Comparison of ENCODE assay signal across 9 cellular contexts in genomic region chr17:7951143-7951792, GRCh38. TPM values are rescaled to one million over a fixed set of nuclear protein-coding genes. Genes with fewer than 3 reads are reported as not detected.
DNase-seq lines count a peak whose midpoint lies in the region; ATAC-seq lines count a peak whose summit lies in the region.
"Had no signal": no experiment of that assay in that cellular context is flagged by ENCODE, and none has a peak within 500 bp of the region (broad histone marks: within the 10 kb centered on the region; RNA-seq: fewer than 3 reads in every experiment).

No MANE protein-coding gene starts in this region.

- no peaks in the 10 kb centered on the region for H3K4me1 ChIP-seq in right cardiac atrium (ENCODE audit: control insufficient read depth, insufficient read depth, low read length)

- DNase-seq in activated naive CD4-positive, alpha-beta T cell treated with anti-CD3 and anti-CD28 coated beads, Interleukin-2, amount 50 U/mL, for 16 hours: peak; percentile 58
- peak; percentile 54 for DNase-seq in stimulated activated CD4-positive, alpha-beta T cell treated with anti-CD3 and anti-CD28 coated beads, Interleukin-4, amount 100 ng/mL, for 24 hours
- DNase-seq in substantia nigra (lab: John Stamatoyannopoulos, UW) (no peak), right cardiac atrium (no peak), putamen (ENCODE audit: low spot score) (no peak)
- DNase-seq: NCI-H2227 treated with DMSO at 0.1 percent for 48 hours had no signal

- H3K27ac ChIP-seq in substantia nigra (ENCODE audit: low read depth, low read length, poor library complexity, severe bottlenecking): no peak overlapping the region
- no peak overlapping the region for H3K27ac ChIP-seq in right cardiac atrium (ENCODE audit: low read length)

- ATAC-seq in GM19025 (IDR thresholded peaks at IDR 0.05; ENCODE audit: low read depth, unreplicated experiment) (peak; percentile 57), HG03280 (IDR thresholded peaks at IDR 0.05; ENCODE audit: unreplicated experiment) (peak; percentile 59), right cardiac atrium (no peak), GM21447 (IDR thresholded peaks at IDR 0.05; ENCODE audit: unreplicated experiment) (no peak)

- H3K9me3 ChIP-seq in right cardiac atrium (ENCODE audit: control insufficient read depth, low read length): no peaks in the 10 kb centered on the region

- intact Hi-C loops in right cardiac atrium (cut with DNase I): no loop called here

- 78% methylated on average over 5 of the region's 5 CpGs for WGBS in right cardiac atrium

- H3K4me3 ChIP-seq in right cardiac atrium (ENCODE audit: low read length): no peak overlapping the region

- H3K27me3 ChIP-seq in right cardiac atrium (ENCODE audit: control insufficient read depth, insufficient read depth): no peaks in the 10 kb centered on the region

RNA-seq across cellular contexts. Expression of gene CNTROB, which starts 19.3 kb away (rescaled TPM):
- 10 to 100 TPM in 3 of 4 donors, 1 to 10 TPM in 1; 9.6 to 14.6 (median 10.4) TPM for total RNA-seq in right cardiac atrium
- 9.6 TPM for polyA plus RNA-seq in right cardiac atrium

RNA-seq across cellular contexts. Expression of gene TRAPPC1, which starts 19.5 kb away (rescaled TPM):
- 100 to 1,000 TPM in 3 of 4 donors, 10 to 100 TPM in 1; 73.4 to 109 (median 104) TPM for total RNA-seq in right cardiac atrium
- 135 TPM for polyA plus RNA-seq in right cardiac atrium

RNA-seq across cellular contexts. Expression of gene KCNAB3, which starts 21.6 kb away (rescaled TPM):
- total RNA-seq in right cardiac atrium: 1 to 10 TPM in 1 of 4 donors, under 1 TPM in 3; 0.60 to 1.2 (median 0.70) TPM
- polyA plus RNA-seq in right cardiac atrium: 0.50 TPM

RNA-seq across cellular contexts. Expression of gene RNF227, which starts 35.2 kb away (rescaled TPM):
- 1 to 10 TPM in 3 of 4 donors, under 1 TPM in 1; 0.89 to 2.1 (median 1.5) TPM for total RNA-seq in right cardiac atrium
- 1.5 TPM for polyA plus RNA-seq in right cardiac atrium

RNA-seq across cellular contexts. Expression of gene GUCY2D, which starts 51.1 kb away (rescaled TPM):
- under 1 TPM in 3 of 4 donors, not detected in 1; 0.23 to 0.85 (median 0.31) TPM for total RNA-seq in right cardiac atrium
- 0.09 TPM for polyA plus RNA-seq in right cardiac atrium

Comparison
In these comparisons a context has a peak if more than half of its experiments do, and no peak if none do; other contexts are left out.
1. ATAC-seq: peak in GM19025 (single experiment) and HG03280 (single experiment); none in right cardiac atrium (0 of 2) and GM21447 (single experiment).
2. DNase-seq: peak in activated naive CD4-positive, alpha-beta T cell treated with anti-CD3 and anti-CD28 coated beads, Interleukin-2, amount 50 U/mL, for 16 hours (single experiment) and stimulated activated CD4-positive, alpha-beta T cell treated with anti-CD3 and anti-CD28 coated beads, Interleukin-4, amount 100 ng/mL, for 24 hours (single experiment); none in substantia nigra (0 of 49), right cardiac atrium (0 of 3) and putamen (single experiment).